Comparison of ENCODE assay signal across 11 cellular contexts in genomic region chr16:57859331-57859730, GRCh38. TPM values are rescaled to one million over a fixed set of nuclear protein-coding genes. Genes with fewer than 3 reads are reported as not detected.
DNase-seq lines count a peak whose midpoint lies in the region; ATAC-seq and TF ChIP-seq lines count a peak whose summit lies in the region.
"Had no signal": no experiment of that assay in that cellular context is flagged by ENCODE, and none has a peak within 500 bp of the region (broad histone marks: within the 10 kb centered on the region; RNA-seq: fewer than 3 reads in every experiment).

No MANE protein-coding gene starts in this region.

- POLR2A ChIA-PET in activated CD8-positive, alpha-beta T cell treated with anti-CD3 and anti-CD28 coated beads for 36 hours (lab: Charles Lee): no interaction called here
- POLR2A ChIA-PET in activated CD8-positive, alpha-beta T cell treated with anti-CD3 and anti-CD28 coated beads, Interleukin-2, amount 10 ng/mL, durations not matched to agents 7 days and 5 days (lab: Charles Lee): no interaction called here

- DNase-seq in activated CD8-positive, alpha-beta T cell treated with anti-CD3 and anti-CD28 coated beads for 36 hours: peak; percentile 11
- DNase-seq in activated CD8-positive, alpha-beta T cell treated with anti-CD3 and anti-CD28 coated beads, Interleukin-2, amount 10 ng/mL, durations not matched to agents 7 days and 5 days: no peak
- DNase-seq in NCI-H69 (lab: John Stamatoyannopoulos, UW): peak; percentile 81
- DNase-seq in endothelial cell (ENCODE audit: low spot score): peak; percentile 31
- no peak for DNase-seq in smooth muscle cell (lab: John Stamatoyannopoulos, UW; ENCODE audit: unreplicated experiment)
- no peak for DNase-seq in activated gamma-delta T cell (lab: John Stamatoyannopoulos, UW)
- DNase-seq in NCI-H1105 treated with DMSO at 0.1 percent for 48 hours (lab: John Stamatoyannopoulos, UW): no peak
- DNase-seq: activated CD4-positive, alpha-beta T cell treated with anti-CD3 and anti-CD28 coated beads, Interleukin-2, amount 50 U/mL, for 48 hours; DMS153; stimulated activated CD4-positive, alpha-beta T cell treated with anti-CD3 and anti-CD28 coated beads, Interleukin-2, amount 100 ng/mL, for 48 hours had no signal

- H3K4me3 Mint-ChIP-seq in activated CD8-positive, alpha-beta T cell treated with anti-CD3 and anti-CD28 coated beads for 36 hours: no peak overlapping the region
- no peak overlapping the region for H3K4me3 Mint-ChIP-seq in activated CD8-positive, alpha-beta T cell treated with anti-CD3 and anti-CD28 coated beads, Interleukin-2, amount 10 ng/mL, durations not matched to agents 7 days and 5 days
- no peak overlapping the region for H3K4me3 Mint-ChIP-seq in endothelial cell (ENCODE audit: unreplicated experiment)

- H3K9ac ChIP-seq in smooth muscle cell (ENCODE audit: low read depth): no peak overlapping the region

- H3K9me3 Mint-ChIP-seq in activated CD8-positive, alpha-beta T cell treated with anti-CD3 and anti-CD28 coated beads for 36 hours: no peaks in the 10 kb centered on the region
- no peaks in the 10 kb centered on the region for H3K9me3 Mint-ChIP-seq in activated CD8-positive, alpha-beta T cell treated with anti-CD3 and anti-CD28 coated beads, Interleukin-2, amount 10 ng/mL, durations not matched to agents 7 days and 5 days (ENCODE audit: insufficient read depth)
- no peaks in the 10 kb centered on the region for H3K9me3 Mint-ChIP-seq in endothelial cell (ENCODE audit: unreplicated experiment)

- no peaks in the 10 kb centered on the region for H3K36me3 ChIP-seq in smooth muscle cell (ENCODE audit: low read depth)

- no peaks in the 10 kb centered on the region for H3K36me3 Mint-ChIP-seq in activated CD8-positive, alpha-beta T cell treated with anti-CD3 and anti-CD28 coated beads for 36 hours (ENCODE audit: low read depth)
- H3K36me3 Mint-ChIP-seq in activated CD8-positive, alpha-beta T cell treated with anti-CD3 and anti-CD28 coated beads, Interleukin-2, amount 10 ng/mL, durations not matched to agents 7 days and 5 days (ENCODE audit: low read depth): no peaks in the 10 kb centered on the region
- H3K36me3 Mint-ChIP-seq in endothelial cell (ENCODE audit: low read depth, unreplicated experiment): no peaks in the 10 kb centered on the region

- WGBS in smooth muscle cell (ENCODE audit: low lambda C conversion rate): 8% methylated on average over 5 of the region's 5 CpGs

- CTCF ChIA-PET in activated CD8-positive, alpha-beta T cell treated with anti-CD3 and anti-CD28 coated beads for 36 hours (lab: Charles Lee): interaction anchor here (1.2 to 1.4 kb wide), 3 partner anchors 10 to 283 kb away, joined by 3 read pairs; no protein-coding TSS in a partner anchor
- CTCF ChIA-PET in activated CD8-positive, alpha-beta T cell treated with anti-CD3 and anti-CD28 coated beads, Interleukin-2, amount 10 ng/mL, durations not matched to agents 7 days and 5 days (lab: Charles Lee): no interaction called here

- H3K4me1 Mint-ChIP-seq in activated CD8-positive, alpha-beta T cell treated with anti-CD3 and anti-CD28 coated beads for 36 hours (ENCODE audit: low read depth): no peaks in the 10 kb centered on the region
- H3K4me1 Mint-ChIP-seq in activated CD8-positive, alpha-beta T cell treated with anti-CD3 and anti-CD28 coated beads, Interleukin-2, amount 10 ng/mL, durations not matched to agents 7 days and 5 days (ENCODE audit: low read depth): peaks cover 2% of the 10 kb centered on the region
- peaks cover 13% of the 10 kb centered on the region for H3K4me1 Mint-ChIP-seq in endothelial cell (ENCODE audit: unreplicated experiment)

- no peak overlapping the region for H3K4me3 ChIP-seq in smooth muscle cell

- no peak overlapping the region for H3K27ac Mint-ChIP-seq in activated CD8-positive, alpha-beta T cell treated with anti-CD3 and anti-CD28 coated beads for 36 hours
- no peak overlapping the region for H3K27ac Mint-ChIP-seq in activated CD8-positive, alpha-beta T cell treated with anti-CD3 and anti-CD28 coated beads, Interleukin-2, amount 10 ng/mL, durations not matched to agents 7 days and 5 days
- H3K27ac Mint-ChIP-seq in endothelial cell (ENCODE audit: unreplicated experiment): no peak overlapping the region

- no peaks in the 10 kb centered on the region for H4K20me1 ChIP-seq in smooth muscle cell (ENCODE audit: low read depth)

- no peak for ATAC-seq in activated CD8-positive, alpha-beta T cell treated with anti-CD3 and anti-CD28 coated beads for 36 hours
- no peak for ATAC-seq in activated CD8-positive, alpha-beta T cell treated with anti-CD3 and anti-CD28 coated beads, Interleukin-2, amount 10 ng/mL, durations not matched to agents 7 days and 5 days
- ATAC-seq in HG03095 (IDR thresholded peaks at IDR 0.05; ENCODE audit: unreplicated experiment): no peak

- H3K27ac ChIP-seq in smooth muscle cell (ENCODE audit: low read depth): no peak overlapping the region

- H3F3A ChIP-seq in smooth muscle cell (ENCODE audit: low read depth): no peaks in the 10 kb centered on the region

- H3K9me3 ChIP-seq in smooth muscle cell (replicated peaks; ENCODE audit: low read depth): no peaks in the 10 kb centered on the region

- H3K4me2 ChIP-seq in smooth muscle cell: no peak overlapping the region

- H3K79me2 ChIP-seq in smooth muscle cell (ENCODE audit: low read depth): no peaks in the 10 kb centered on the region

- peaks cover 14% of the 10 kb centered on the region for H3K4me1 ChIP-seq in smooth muscle cell (ENCODE audit: low read depth)

- no peak overlapping the region for H2AFZ ChIP-seq in smooth muscle cell (ENCODE audit: low read depth)

- intact Hi-C loops in activated CD8-positive, alpha-beta T cell treated with anti-CD3 and anti-CD28 coated beads for 36 hours (cut with micrococcal nuclease): no loop called here

- peaks cover 13% of the 10 kb centered on the region for H3K27me3 Mint-ChIP-seq in activated CD8-positive, alpha-beta T cell treated with anti-CD3 and anti-CD28 coated beads for 36 hours
- H3K27me3 Mint-ChIP-seq in activated CD8-positive, alpha-beta T cell treated with anti-CD3 and anti-CD28 coated beads, Interleukin-2, amount 10 ng/mL, durations not matched to agents 7 days and 5 days (ENCODE audit: low read depth): peaks cover 30% of the 10 kb centered on the region
- H3K27me3 Mint-ChIP-seq in endothelial cell (ENCODE audit: unreplicated experiment): peaks cover 1% of the 10 kb centered on the region

- H3K27me3 ChIP-seq in smooth muscle cell (ENCODE audit: low read depth): no peaks in the 10 kb centered on the region

- no peak for TF ChIP-seq CTCF in activated CD8-positive, alpha-beta T cell treated with anti-CD3 and anti-CD28 coated beads for 36 hours (IDR thresholded peaks at IDR 0.05)
- TF ChIP-seq CTCF in endothelial cell (IDR thresholded peaks at IDR 0.05; ENCODE audit: unreplicated experiment) (peak; percentile 11), smooth muscle cell (IDR thresholded peaks at IDR 0.05; ENCODE audit: borderline replicate concordance, insufficient read depth, poor library complexity, severe bottlenecking) (peak; percentile 46)

RNA-seq across cellular contexts. Expression of gene KIFC3, which starts 57.0 kb away (rescaled TPM):
- total RNA-seq in activated CD8-positive, alpha-beta T cell treated with anti-CD3 and anti-CD28 coated beads for 36 hours: under 1 TPM; 0.54 to 0.89 TPM
- under 1 TPM in 1 of 2 experiments, not detected in 1; 0.53 TPM for total RNA-seq in activated CD8-positive, alpha-beta T cell treated with anti-CD3 and anti-CD28 coated beads, Interleukin-2, amount 10 ng/mL, durations not matched to agents 7 days and 5 days
- total RNA-seq in endothelial cell (ENCODE audit: unreplicated experiment) (15.4 TPM), smooth muscle cell (28.0 and 30.6 TPM in 2 replicates)
- 50.2 and 51.6 TPM in 2 replicates for polyA plus RNA-seq in smooth muscle cell

Comparison
In these comparisons a context has a peak if more than half of its experiments do, and no peak if none do; other contexts are left out.
1. DNase-seq: peak in activated CD8-positive, alpha-beta T cell treated with anti-CD3 and anti-CD28 coated beads for 36 hours (single experiment), NCI-H69 (single experiment) and endothelial cell (single experiment); none in activated CD8-positive, alpha-beta T cell treated with anti-CD3 and anti-CD28 coated beads, Interleukin-2, amount 10 ng/mL, durations not matched to agents 7 days and 5 days (single experiment), smooth muscle cell (single experiment), activated gamma-delta T cell (single experiment) and NCI-H1105 treated with DMSO at 0.1 percent for 48 hours (single experiment).